In the genomic region with DNA sequence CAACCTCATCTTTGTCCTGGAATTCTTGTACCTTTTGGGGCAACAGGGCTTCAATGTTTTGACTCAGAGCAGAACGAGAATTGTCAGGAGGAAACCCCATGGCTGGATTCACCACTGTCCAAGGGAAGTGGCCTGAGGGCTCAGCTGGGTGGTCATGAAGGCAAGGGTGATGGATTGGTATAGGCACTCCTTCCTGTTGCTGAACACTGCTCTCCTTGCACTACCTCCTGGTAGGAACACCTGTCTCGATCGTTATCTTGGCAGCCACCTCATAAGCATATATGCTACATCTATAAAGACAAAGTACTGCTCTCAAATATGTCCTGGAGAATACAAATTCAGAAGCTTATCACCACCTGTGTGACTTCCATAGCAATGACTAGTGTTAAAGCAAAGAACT, we compare ENCODE assay signal across 31 cellular contexts.
DNase-seq lines count a peak whose midpoint lies in the region; FAIRE-seq and TF ChIP-seq lines count a peak whose summit lies in the region.
"Had no signal": no experiment of that assay in that cellular context is flagged by ENCODE, and none has a peak within 500 bp of the region (broad histone marks: within the 10 kb centered on the region; RNA-seq: fewer than 3 reads in every experiment).

No MANE protein-coding gene starts in this region.

- H3K9me3 ChIP-seq in H1 (ENCODE audit: insufficient read depth in 2 of 2, low read depth in 1 of 2, low read length in 1 of 2) (no peaks in the 10 kb centered on the region), trophoblast cell (ENCODE audit: insufficient read depth, low read depth, low read length) (peaks cover 5% of the 10 kb centered on the region)
- H3K9me3 ChIP-seq: A549, BE2C, BLaER1, Caco-2 had no signal

- H3K56ac ChIP-seq in H1 (replicated peaks; ENCODE audit: insufficient read length, low read depth, low read length), result no peak overlapping the region

- H3K27ac ChIP-seq in H1 (ENCODE audit: low read depth, low read length), result no peak overlapping the region
- H3K27ac ChIP-seq in trophoblast cell (ENCODE audit: low read depth, low read length), result no peak overlapping the region
- H3K27ac ChIP-seq: 22Rv1; A549; BLaER1; BLaER1 treated with 17β-estradiol and CSF1 and Interleukin-3, amounts not matched to agents 10 nM and 100 nM; C4-2B had no signal

- H3K4me1 ChIP-seq in H1 (replicated peaks in 1 of 4; ENCODE audit: control insufficient read depth in 3 of 4, insufficient read depth in 4 of 4, low read length in 3 of 4), result no peaks in the 10 kb centered on the region
- H3K4me1 ChIP-seq in trophoblast cell (ENCODE audit: control insufficient read depth in 1 of 2, insufficient read depth in 2 of 2, low read length in 2 of 2), result no peaks in the 10 kb centered on the region
- H3K4me1 ChIP-seq: A549; BE2C; BLaER1; BLaER1 treated with 17β-estradiol and CSF1 and Interleukin-3, amounts not matched to agents 10 nM and 100 nM; Caco-2 had no signal

- no peak overlapping the region for H2BK20ac ChIP-seq in H1 (ENCODE audit: low read length)

- no peaks in the 10 kb centered on the region for H3K23me2 ChIP-seq in H1 (ENCODE audit: low read depth, low read length)

- FAIRE-seq in H1 (lab: Jason Lieb, UNC), result no peak
- FAIRE-seq: A204.1, A549, D721Med had no signal

- WGBS in H1 (ENCODE audit: extremely low coverage in 1 of 2, insufficient coverage in 1 of 2, insufficient read length in 1 of 2, insufficient replicate concordance in 2 of 2, low coverage in 1 of 2, low lambda C conversion rate in 2 of 2, missing lambda C conversion rate in 1 of 2), 2 experiments, result 96% methylated on average over 3 of the region's 3 CpGs; no CpG with 5 or more reads in 1 of the 2 experiments
- no CpG with 5 or more reads among the region's 3 CpGs for WGBS in trophoblast cell (ENCODE audit: extremely low coverage, insufficient coverage, insufficient read length)

- TF ChIP-seq EP300 in H1 (IDR thresholded peaks at IDR 0.05; ENCODE audit: borderline replicate concordance in 1 of 2, low read depth in 2 of 2, low read length in 2 of 2), result no peak

- H2AK5ac ChIP-seq in H1 (ENCODE audit: low read depth, low read length), result no peak overlapping the region
- H2AK5ac ChIP-seq in trophoblast cell (ENCODE audit: low read length), result no peak overlapping the region

- H2AFZ ChIP-seq in H1 (ENCODE audit: low read length) (no peak overlapping the region), trophoblast cell (ENCODE audit: insufficient read depth, low read length, poor library complexity) (no peak overlapping the region)

- H3K18ac ChIP-seq in H1 (ENCODE audit: extremely low read depth, low read length), result no peak overlapping the region
- no peak overlapping the region for H3K18ac ChIP-seq in trophoblast cell (ENCODE audit: low read length)

- H3K4me3 ChIP-seq in H1 (ENCODE audit: extremely low read depth in 1 of 4, insufficient read depth in 2 of 4, low read depth in 3 of 4, low read length in 4 of 4) (no peak overlapping the region), trophoblast cell (ENCODE audit: low read depth, low read length) (peak overlapping the region; percentile 39), H7 (ENCODE audit: insufficient read depth, low read depth, low read length) (no peak overlapping the region)
- H3K4me3 ChIP-seq: A549; BLaER1; BLaER1 treated with 17β-estradiol and CSF1 and Interleukin-3, amounts not matched to agents 10 nM and 100 nM had no signal

- peak overlapping the region; percentile 14; the same call in 1 of the 2 replicates for H2BK15ac ChIP-seq in H1 (ENCODE audit: low read length)

- no peak for TF ChIP-seq CTCF in H1 (IDR thresholded peaks at IDR 0.05; ENCODE audit: control extremely low read depth in 1 of 3, insufficient read depth in 1 of 3, low read depth in 1 of 3, low read length in 3 of 3)

- no peak for TF ChIP-seq RAD21 in H1 (IDR thresholded peaks at IDR 0.05 in 1 of 2, conservative IDR thresholded peaks at IDR 0.05 in 1 of 2; ENCODE audit: low read depth in 2 of 2, low read length in 2 of 2)

- POLR2A ChIA-PET in H1 (lab: Charles Lee; ENCODE audit: partially characterized antibody), result no interaction called here

- H3K4ac ChIP-seq in H1 (replicated peaks; ENCODE audit: insufficient read length, low read depth, low read length), result no peak overlapping the region
- no peak overlapping the region for H3K4ac ChIP-seq in trophoblast cell (ENCODE audit: low read depth, low read length)

- no peak overlapping the region for H2BK120ac ChIP-seq in H1 (replicated peaks; ENCODE audit: low read depth, low read length)
- no peak overlapping the region for H2BK120ac ChIP-seq in trophoblast cell (ENCODE audit: insufficient read depth, low read length, poor library complexity)

- H3K23ac ChIP-seq in H1 (ENCODE audit: insufficient read length) (no peak overlapping the region), trophoblast cell (ENCODE audit: low read length) (no peak overlapping the region)

- no peaks in the 10 kb centered on the region for H3K27me3 ChIP-seq in H1 (replicated peaks in 1 of 4; ENCODE audit: control insufficient read depth in 3 of 4, extremely low read depth in 1 of 4, insufficient read depth in 3 of 4, low read length in 3 of 4)
- H3K27me3 ChIP-seq in trophoblast cell (ENCODE audit: insufficient read depth, low read length), result no peaks in the 10 kb centered on the region
- H3K27me3 ChIP-seq in H7 (ENCODE audit: control insufficient read depth, insufficient read depth, low read length), result no peaks in the 10 kb centered on the region
- H3K27me3 ChIP-seq: BE2C; BLaER1; BLaER1 treated with 17β-estradiol and CSF1 and Interleukin-3, amounts not matched to agents 10 nM and 100 nM had no signal

- H3K4me2 ChIP-seq in H1 (ENCODE audit: insufficient read depth in 1 of 2, low read depth in 2 of 2, low read length in 2 of 2) (no peak overlapping the region), trophoblast cell (ENCODE audit: low read length) (no peak overlapping the region)
- H3K4me2 ChIP-seq: A549; BLaER1; BLaER1 treated with 17β-estradiol and CSF1 and Interleukin-3, amounts not matched to agents 10 nM and 100 nM had no signal

- H2BK12ac ChIP-seq in H1 (ENCODE audit: low read depth, low read length) (no peak overlapping the region), trophoblast cell (ENCODE audit: low read length) (no peak overlapping the region)

- no peak overlapping the region for H4K8ac ChIP-seq in H1 (ENCODE audit: extremely low read depth, insufficient read depth, low read length)
- H4K8ac ChIP-seq in trophoblast cell (ENCODE audit: low read depth, low read length), result no peak overlapping the region

- H3K9ac ChIP-seq in H1 (replicated peaks in 1 of 4; ENCODE audit: extremely low read depth in 1 of 4, low read depth in 3 of 4, low read length in 3 of 4) (no peak overlapping the region), trophoblast cell (ENCODE audit: low read length) (peak overlapping the region; percentile 21)
- H3K9ac ChIP-seq: BLaER1; BLaER1 treated with 17β-estradiol and CSF1 and Interleukin-3, amounts not matched to agents 10 nM and 100 nM had no signal

- no peak overlapping the region for H3K14ac ChIP-seq in H1 (ENCODE audit: insufficient read length)
- H3K14ac ChIP-seq in trophoblast cell (ENCODE audit: low read length), result no peak overlapping the region

- no peaks in the 10 kb centered on the region for H4K20me1 ChIP-seq in H1 (replicated peaks in 1 of 2; ENCODE audit: control insufficient read depth in 1 of 2, insufficient read depth in 2 of 2, low read length in 2 of 2)
- H4K20me1 ChIP-seq: BLaER1; BLaER1 treated with 17β-estradiol and CSF1 and Interleukin-3, amounts not matched to agents 10 nM and 100 nM had no signal

- H3K79me2 ChIP-seq in H1 (ENCODE audit: control insufficient read depth in 1 of 2, insufficient read depth in 2 of 2, low read length in 2 of 2) (no peaks in the 10 kb centered on the region), trophoblast cell (ENCODE audit: control insufficient read depth, insufficient read depth, low read length, poor library complexity) (no peaks in the 10 kb centered on the region)

- H4K12ac ChIP-seq in trophoblast cell (ENCODE audit: low read depth, low read length), result no peak overlapping the region

- H3K36me3 ChIP-seq in H1 (ENCODE audit: control insufficient read depth in 2 of 4, insufficient read depth in 4 of 4, low read length in 3 of 4) (no peaks in the 10 kb centered on the region), trophoblast cell (ENCODE audit: control insufficient read depth in 1 of 2, insufficient read depth in 2 of 2, low read length in 2 of 2) (no peaks in the 10 kb centered on the region), H7 (replicated peaks; ENCODE audit: control insufficient read depth, insufficient read depth, low read length) (no peaks in the 10 kb centered on the region)
- H3K36me3 ChIP-seq: BE2C; BLaER1; BLaER1 treated with 17β-estradiol and CSF1 and Interleukin-3, amounts not matched to agents 10 nM and 100 nM had no signal

- DNase-seq in H1 (ENCODE audit: low read depth in 1 of 2, low spot score in 2 of 2), result no peak
- DNase-seq in trophoblast cell, result peak; percentile 75 to 77
- no peak for DNase-seq in stimulated activated naive CD4-positive, alpha-beta T cell (lab: John Stamatoyannopoulos, UW)
- no peak for DNase-seq in H7
- DNase-seq: 8988T; ACHN; AML-193; BE2C; C1 segment of cervical spinal cord; Caco-2; Calu3; CD4-positive, alpha-beta memory T cell; CD4-positive, alpha-beta T cell; CD4-positive, CD25-positive, alpha-beta regulatory T cell; CD8-positive, alpha-beta memory T cell; CD8-positive, alpha-beta T cell; COR-L47; DMS 273 treated with DMSO at 0.1 percent for 48 hours; DMS153; DMS53; DMS79; DMS79 treated with DMSO at 0.1 percent for 48 hours; DND-41; EL had no signal

- no peak overlapping the region for H4K5ac ChIP-seq in H1 (ENCODE audit: insufficient read length, low read depth, low read length)

- H3K79me1 ChIP-seq in H1 (ENCODE audit: low read depth, low read length) (no peaks in the 10 kb centered on the region), trophoblast cell (ENCODE audit: low read length) (no peaks in the 10 kb centered on the region)

- CTCF ChIA-PET in H1 (lab: Charles Lee; ENCODE audit: partially characterized antibody), result interaction anchor here (0.9 to 17.2 kb wide), 7 partner anchors 9 to 126 kb away, joined by 3 to 266 read pairs (median 4); no protein-coding TSS in a partner anchor

- H4K91ac ChIP-seq in H1 (replicated peaks; ENCODE audit: insufficient read length, low read length) (no peak overlapping the region), trophoblast cell (ENCODE audit: low read depth, low read length) (no peak overlapping the region)

- H2BK5ac ChIP-seq in H1 (ENCODE audit: low read depth, low read length) (no peak overlapping the region), trophoblast cell (ENCODE audit: low read depth, low read length, poor library complexity) (no peak overlapping the region)

- no peak for TF ChIP-seq POLR2A in H1 (IDR thresholded peaks at IDR 0.05; ENCODE audit: control extremely low read depth in 1 of 2, low read depth in 2 of 2, low read length in 2 of 2)

TF ChIP-seq in H1, 55 proteins besides CTCF, POLR2A, EP300 and RAD21 (continues in another document):
- TF ChIP-seq, protein P1, sequence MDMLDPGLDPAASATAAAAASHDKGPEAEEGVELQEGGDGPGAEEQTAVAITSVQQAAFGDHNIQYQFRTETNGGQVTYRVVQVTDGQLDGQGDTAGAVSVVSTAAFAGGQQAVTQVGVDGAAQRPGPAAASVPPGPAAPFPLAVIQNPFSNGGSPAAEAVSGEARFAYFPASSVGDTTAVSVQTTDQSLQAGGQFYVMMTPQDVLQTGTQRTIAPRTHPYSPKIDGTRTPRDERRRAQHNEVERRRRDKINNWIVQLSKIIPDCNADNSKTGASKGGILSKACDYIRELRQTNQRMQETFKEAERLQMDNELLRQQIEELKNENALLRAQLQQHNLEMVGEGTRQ (IDR thresholded peaks at IDR 0.05; ENCODE audit: low read length), result no peak

Comparison
In these comparisons a context has a peak if more than half of its experiments do, and no peak if none do; other contexts are left out.
1. DNase-seq: peak in trophoblast cell (2 of 2); none in H1 (0 of 2), stimulated activated naive CD4-positive, alpha-beta T cell (0 of 6) and H7 (single experiment).